Comparison of ENCODE assay signal across 1 cellular context in genomic region chr15:88658070-88658965, GRCh38.
TF ChIP-seq lines count a peak whose summit lies in the region.

No MANE protein-coding gene starts in this region.

TF ChIP-seq in IMR-90, 13 proteins besides CTCF, POLR2A, EP300 and RAD21 (continued from another document):
- no peak for TF ChIP-seq ELK1 (IDR thresholded peaks at IDR 0.05; ENCODE audit: borderline replicate concordance, low read depth, low read length)
- no peak for TF ChIP-seq MAZ (IDR thresholded peaks at IDR 0.05; ENCODE audit: borderline replicate concordance, low read depth, low read length)
- no peak for TF ChIP-seq USF2 (IDR thresholded peaks at IDR 0.05; ENCODE audit: low read depth, low read length)
- TF ChIP-seq FOS (IDR thresholded peaks at IDR 0.05; ENCODE audit: low read depth, low read length): no peak
- TF ChIP-seq RFX5 (IDR thresholded peaks at IDR 0.05; ENCODE audit: low read depth, low read length): no peak
- TF ChIP-seq CHD1 (IDR thresholded peaks at IDR 0.05; ENCODE audit: low read depth, low read length): no peak
- TF ChIP-seq MXI1 (IDR thresholded peaks at IDR 0.05; ENCODE audit: borderline replicate concordance, low read depth, low read length): no peak
- TF ChIP-seq CEBPB (IDR thresholded peaks at IDR 0.05; ENCODE audit: low read depth, low read length): no peak
- TF ChIP-seq SMC3 (IDR thresholded peaks at IDR 0.05; ENCODE audit: low read depth, low read length): no peak
TF ChIP-seq in IMR-90: peak in this region for 0.
